Comparison of ENCODE assay signal across 18 cellular contexts in genomic region chr2:37566517-37566961, GRCh38.
A peak's percentile ranks its signal among the peaks of the same experiment; 100 is the strongest.
DNase-seq lines count a peak whose midpoint lies in the region; ATAC-seq and TF ChIP-seq lines count a peak whose summit lies in the region.
"Had no signal": no experiment of that assay in that cellular context is flagged by ENCODE, and none has a peak within 500 bp of the region (broad histone marks: within the 10 kb centered on the region; RNA-seq: fewer than 3 reads in every experiment).

No MANE protein-coding gene starts in this region.

- intact Hi-C loops in tibial artery (cut with DNase I; ENCODE audit: low total_unique reads), result no loop called here
- intact Hi-C loops in testis (cut with DNase I; ENCODE audit: low total_unique reads), result no loop called here
- intact Hi-C loops in vagina (cut with DNase I), result no loop called here

- H3K36me3 ChIP-seq in tibial artery, result no peaks in the 10 kb centered on the region
- H3K36me3 ChIP-seq in testis (ENCODE audit: low read depth, missing control alignments), result no peaks in the 10 kb centered on the region
- no peaks in the 10 kb centered on the region for H3K36me3 ChIP-seq in vagina
- H3K36me3 ChIP-seq: thoracic aorta had no signal

- H3K36me3 Mint-ChIP-seq in activated naive CD8-positive, alpha-beta T cell treated with anti-CD3 and anti-CD28 coated beads, Interleukin-2, amount 50 U/mL, for 24 hours (ENCODE audit: low read depth), result peaks cover 5% of the 10 kb centered on the region
- no peaks in the 10 kb centered on the region for H3K36me3 Mint-ChIP-seq in activated naive CD8-positive, alpha-beta T cell treated with anti-CD3 and anti-CD28 coated beads for 36 hours
- H3K36me3 Mint-ChIP-seq: brain; immature natural killer cell; naive thymus-derived CD8-positive, alpha-beta T cell had no signal

- H3K4me3 ChIP-seq in fibroblast of villous mesenchyme (ENCODE audit: low read depth, low read length) (no peak overlapping the region), tibial artery (no peak overlapping the region), testis (no peak overlapping the region), vagina (no peak overlapping the region)
- H3K4me3 ChIP-seq: thoracic aorta had no signal

- no peak for DNase-seq in activated naive CD8-positive, alpha-beta T cell treated with anti-CD3 and anti-CD28 coated beads, Interleukin-2, amount 50 U/mL, for 24 hours
- no peak for DNase-seq in activated naive CD8-positive, alpha-beta T cell treated with anti-CD3 and anti-CD28 coated beads for 36 hours
- DNase-seq in amniotic stem cell (lab: John Stamatoyannopoulos, UW), result peak; percentile 15
- peak; percentile 55 for DNase-seq in fibroblast of villous mesenchyme (ENCODE audit: low read depth)
- peak; percentile 62 to 76 for DNase-seq in tibial artery
- DNase-seq in testis, result no peak
- DNase-seq in vagina (ENCODE audit: extremely low spot score in 2 of 2), result no peak
- DNase-seq: activated T-cell treated with anti-CD3 and anti-CD28 coated beads, Interleukin-2, amount 50 U/mL, for 4 hours; DMS 273 treated with DMSO at 0.1 percent for 48 hours; immature natural killer cell; naive thymus-derived CD8-positive, alpha-beta T cell; NCI-H1436 treated with DMSO at 0.1 percent for 48 hours; NCI-H69; SHP77 had no signal

- peaks cover 60% of the 10 kb centered on the region for H3K4me1 Mint-ChIP-seq in activated naive CD8-positive, alpha-beta T cell treated with anti-CD3 and anti-CD28 coated beads, Interleukin-2, amount 50 U/mL, for 24 hours
- H3K4me1 Mint-ChIP-seq in activated naive CD8-positive, alpha-beta T cell treated with anti-CD3 and anti-CD28 coated beads for 36 hours, result peaks cover 26% of the 10 kb centered on the region

- no peak overlapping the region for H3K4me3 Mint-ChIP-seq in activated naive CD8-positive, alpha-beta T cell treated with anti-CD3 and anti-CD28 coated beads, Interleukin-2, amount 50 U/mL, for 24 hours
- H3K4me3 Mint-ChIP-seq in activated naive CD8-positive, alpha-beta T cell treated with anti-CD3 and anti-CD28 coated beads for 36 hours, result no peak overlapping the region
- H3K4me3 Mint-ChIP-seq: activated T-cell treated with anti-CD3 and anti-CD28 coated beads, Interleukin-2, amount 50 U/mL, for 4 hours; brain; immature natural killer cell; naive thymus-derived CD8-positive, alpha-beta T cell had no signal

- H3K9me3 ChIP-seq in tibial artery (no peaks in the 10 kb centered on the region), testis (no peaks in the 10 kb centered on the region), vagina (no peaks in the 10 kb centered on the region)
- H3K9me3 ChIP-seq: thoracic aorta had no signal

- 50 to 51% methylated on average over 5 of the region's 5 CpGs for WGBS in testis, 2 donors

- no peaks in the 10 kb centered on the region for H3K27me3 Mint-ChIP-seq in activated naive CD8-positive, alpha-beta T cell treated with anti-CD3 and anti-CD28 coated beads, Interleukin-2, amount 50 U/mL, for 24 hours
- H3K27me3 Mint-ChIP-seq in activated naive CD8-positive, alpha-beta T cell treated with anti-CD3 and anti-CD28 coated beads for 36 hours, result no peaks in the 10 kb centered on the region
- H3K27me3 Mint-ChIP-seq: naive thymus-derived CD8-positive, alpha-beta T cell had no signal

- no peak for ATAC-seq in activated naive CD8-positive, alpha-beta T cell treated with anti-CD3 and anti-CD28 coated beads, Interleukin-2, amount 50 U/mL, for 24 hours
- no peak for ATAC-seq in GM19328 (IDR thresholded peaks at IDR 0.05; ENCODE audit: unreplicated experiment)
- ATAC-seq: activated T-cell treated with anti-CD3 and anti-CD28 coated beads, Interleukin-2, amount 50 U/mL, for 4 hours; naive thymus-derived CD8-positive, alpha-beta T cell had no signal

- H3K27me3 ChIP-seq in tibial artery, result no peaks in the 10 kb centered on the region
- H3K27me3 ChIP-seq in testis, result no peaks in the 10 kb centered on the region
- no peaks in the 10 kb centered on the region for H3K27me3 ChIP-seq in vagina

- peak overlapping the region; percentile 10 for H3K27ac Mint-ChIP-seq in activated naive CD8-positive, alpha-beta T cell treated with anti-CD3 and anti-CD28 coated beads, Interleukin-2, amount 50 U/mL, for 24 hours
- H3K27ac Mint-ChIP-seq in activated naive CD8-positive, alpha-beta T cell treated with anti-CD3 and anti-CD28 coated beads for 36 hours, result no peak overlapping the region

- H3K27ac ChIP-seq in tibial artery, result peak overlapping the region; percentile 49 to 60
- H3K27ac ChIP-seq in testis, result peak overlapping the region in 1 of 2 donors; percentile 75
- no peak overlapping the region for H3K27ac ChIP-seq in vagina
- H3K27ac ChIP-seq: 22Rv1 had no signal

- peaks cover 4% of the 10 kb centered on the region for H3K9me3 Mint-ChIP-seq in activated naive CD8-positive, alpha-beta T cell treated with anti-CD3 and anti-CD28 coated beads, Interleukin-2, amount 50 U/mL, for 24 hours
- peaks cover 9% of the 10 kb centered on the region for H3K9me3 Mint-ChIP-seq in activated naive CD8-positive, alpha-beta T cell treated with anti-CD3 and anti-CD28 coated beads for 36 hours
- H3K9me3 Mint-ChIP-seq: activated T-cell treated with anti-CD3 and anti-CD28 coated beads, Interleukin-2, amount 50 U/mL, for 4 hours; naive thymus-derived CD8-positive, alpha-beta T cell had no signal

- TF ChIP-seq POLR2A in testis (IDR thresholded peaks at IDR 0.05) (no peak), vagina (IDR thresholded peaks at IDR 0.05) (no peak)

- TF ChIP-seq CTCF in fibroblast of villous mesenchyme (IDR thresholded peaks at IDR 0.05; ENCODE audit: insufficient read depth, low read depth, low read length) (no peak), tibial artery (IDR thresholded peaks at IDR 0.05) (no peak), testis (IDR thresholded peaks at IDR 0.05) (no peak), vagina (IDR thresholded peaks at IDR 0.05) (no peak)

- H3K4me1 ChIP-seq in tibial artery (peaks cover 0 to 51% (median 9%) of the 10 kb centered on the region in 4 donors), testis (peaks cover 14% of the 10 kb centered on the region), vagina (peaks cover 6% of the 10 kb centered on the region)

Comparison
In these comparisons a context has a peak if more than half of its experiments do, and no peak if none do; other contexts are left out.
1. DNase-seq: peak in amniotic stem cell (single experiment), fibroblast of villous mesenchyme (single experiment) and tibial artery (2 of 2); none in activated naive CD8-positive, alpha-beta T cell treated with anti-CD3 and anti-CD28 coated beads, Interleukin-2, amount 50 U/mL, for 24 hours (single experiment), activated naive CD8-positive, alpha-beta T cell treated with anti-CD3 and anti-CD28 coated beads for 36 hours (single experiment), testis (single experiment) and vagina (0 of 2).